Comparison of ENCODE assay signal across 1 cellular context in the genomic region with DNA sequence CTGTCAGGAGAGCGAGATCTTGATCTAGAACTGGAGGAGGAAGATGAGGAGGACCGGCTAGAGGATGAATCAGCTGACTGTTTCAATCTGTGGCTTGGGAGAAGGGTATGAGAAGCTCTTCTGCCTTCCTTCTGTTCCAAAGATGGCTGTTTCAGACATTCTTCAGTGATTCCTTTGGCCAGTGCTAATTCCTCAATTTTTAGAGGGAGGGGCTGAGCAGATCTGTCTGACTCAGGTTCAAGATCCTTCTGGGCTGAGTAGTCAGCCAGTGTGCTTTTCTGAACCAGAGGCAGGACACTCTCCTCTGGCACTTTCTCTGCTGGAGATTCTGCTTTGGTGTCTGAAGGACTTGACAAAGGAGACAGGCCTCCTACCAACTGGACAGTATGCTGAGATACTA.
TF ChIP-seq lines count a peak whose summit lies in the region.

No MANE protein-coding gene starts in this region.

TF ChIP-seq in A549, 52 proteins besides CTCF, POLR2A, EP300 and RAD21 (continued from another document):
- TF ChIP-seq, protein P1, sequence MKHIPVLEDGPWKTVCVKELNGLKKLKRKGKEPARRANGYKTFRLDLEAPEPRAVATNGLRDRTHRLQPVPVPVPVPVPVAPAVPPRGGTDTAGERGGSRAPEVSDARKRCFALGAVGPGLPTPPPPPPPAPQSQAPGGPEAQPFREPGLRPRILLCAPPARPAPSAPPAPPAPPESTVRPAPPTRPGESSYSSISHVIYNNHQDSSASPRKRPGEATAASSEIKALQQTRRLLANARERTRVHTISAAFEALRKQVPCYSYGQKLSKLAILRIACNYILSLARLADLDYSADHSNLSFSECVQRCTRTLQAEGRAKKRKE (CRISPR knock-in tag; IDR thresholded peaks at IDR 0.05; ENCODE audit: low read depth), result no peak
